1 cellular context compared by ENCODE assay signal in the genomic region with DNA sequence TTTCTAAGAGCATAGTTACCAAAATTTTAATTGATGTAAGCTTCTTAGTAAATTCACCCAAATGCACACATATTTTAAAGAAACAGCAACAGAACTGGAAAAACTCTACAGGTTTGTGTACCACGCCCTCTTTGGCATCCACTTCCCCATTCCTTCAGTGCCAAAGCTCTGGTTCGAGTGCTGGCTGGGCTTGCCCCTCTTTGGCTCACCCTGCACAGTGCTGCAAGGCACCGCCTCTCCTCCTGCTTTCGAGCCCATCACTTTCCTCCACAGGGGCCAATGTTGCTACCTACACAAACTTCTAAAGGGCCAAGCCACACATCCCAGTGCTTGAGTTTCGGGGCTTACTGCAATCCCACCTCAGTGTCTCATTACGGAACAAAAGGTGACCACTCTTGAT.
TF ChIP-seq lines count a peak whose summit lies in the region.

No MANE protein-coding gene starts in this region.

TF ChIP-seq in SK-N-SH treated with all-trans-retinoic acid at 6 μM for 48 hours, 23 proteins besides CTCF, POLR2A, EP300 and RAD21 (continued from another document):
- TF ChIP-seq ZNF70 (CRISPR knock-in tag; IDR thresholded peaks at IDR 0.05) (no peak), ZNF8 (CRISPR knock-in tag; IDR thresholded peaks at IDR 0.05) (no peak), ZFP30 (CRISPR knock-in tag; IDR thresholded peaks at IDR 0.05) (no peak), TOX (CRISPR knock-in tag; IDR thresholded peaks at IDR 0.05; ENCODE audit: borderline replicate concordance) (no peak), ESRRG (CRISPR knock-in tag; IDR thresholded peaks at IDR 0.05) (no peak), GLIS3 (CRISPR knock-in tag; IDR thresholded peaks at IDR 0.05) (no peak)
- TF ChIP-seq, protein P1, sequence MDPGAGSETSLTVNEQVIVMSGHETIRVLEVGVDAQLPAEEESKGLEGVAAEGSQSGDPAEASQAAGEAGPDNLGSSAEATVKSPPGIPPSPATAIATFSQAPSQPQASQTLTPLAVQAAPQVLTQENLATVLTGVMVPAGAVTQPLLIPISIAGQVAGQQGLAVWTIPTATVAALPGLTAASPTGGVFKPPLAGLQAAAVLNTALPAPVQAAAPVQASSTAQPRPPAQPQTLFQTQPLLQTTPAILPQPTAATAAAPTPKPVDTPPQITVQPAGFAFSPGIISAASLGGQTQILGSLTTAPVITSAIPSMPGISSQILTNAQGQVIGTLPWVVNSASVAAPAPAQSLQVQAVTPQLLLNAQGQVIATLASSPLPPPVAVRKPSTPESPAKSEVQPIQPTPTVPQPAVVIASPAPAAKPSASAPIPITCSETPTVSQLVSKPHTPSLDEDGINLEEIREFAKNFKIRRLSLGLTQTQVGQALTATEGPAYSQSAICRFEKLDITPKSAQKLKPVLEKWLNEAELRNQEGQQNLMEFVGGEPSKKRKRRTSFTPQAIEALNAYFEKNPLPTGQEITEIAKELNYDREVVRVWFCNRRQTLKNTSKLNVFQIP (CRISPR knock-in tag; IDR thresholded peaks at IDR 0.05; ENCODE audit: borderline replicate concordance, low read depth) = no peak
- TF ChIP-seq, protein P2, sequence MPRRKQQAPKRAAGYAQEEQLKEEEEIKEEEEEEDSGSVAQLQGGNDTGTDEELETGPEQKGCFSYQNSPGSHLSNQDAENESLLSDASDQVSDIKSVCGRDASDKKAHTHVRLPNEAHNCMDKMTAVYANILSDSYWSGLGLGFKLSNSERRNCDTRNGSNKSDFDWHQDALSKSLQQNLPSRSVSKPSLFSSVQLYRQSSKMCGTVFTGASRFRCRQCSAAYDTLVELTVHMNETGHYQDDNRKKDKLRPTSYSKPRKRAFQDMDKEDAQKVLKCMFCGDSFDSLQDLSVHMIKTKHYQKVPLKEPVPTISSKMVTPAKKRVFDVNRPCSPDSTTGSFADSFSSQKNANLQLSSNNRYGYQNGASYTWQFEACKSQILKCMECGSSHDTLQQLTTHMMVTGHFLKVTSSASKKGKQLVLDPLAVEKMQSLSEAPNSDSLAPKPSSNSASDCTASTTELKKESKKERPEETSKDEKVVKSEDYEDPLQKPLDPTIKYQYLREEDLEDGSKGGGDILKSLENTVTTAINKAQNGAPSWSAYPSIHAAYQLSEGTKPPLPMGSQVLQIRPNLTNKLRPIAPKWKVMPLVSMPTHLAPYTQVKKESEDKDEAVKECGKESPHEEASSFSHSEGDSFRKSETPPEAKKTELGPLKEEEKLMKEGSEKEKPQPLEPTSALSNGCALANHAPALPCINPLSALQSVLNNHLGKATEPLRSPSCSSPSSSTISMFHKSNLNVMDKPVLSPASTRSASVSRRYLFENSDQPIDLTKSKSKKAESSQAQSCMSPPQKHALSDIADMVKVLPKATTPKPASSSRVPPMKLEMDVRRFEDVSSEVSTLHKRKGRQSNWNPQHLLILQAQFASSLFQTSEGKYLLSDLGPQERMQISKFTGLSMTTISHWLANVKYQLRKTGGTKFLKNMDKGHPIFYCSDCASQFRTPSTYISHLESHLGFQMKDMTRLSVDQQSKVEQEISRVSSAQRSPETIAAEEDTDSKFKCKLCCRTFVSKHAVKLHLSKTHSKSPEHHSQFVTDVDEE (CRISPR knock-in tag; IDR thresholded peaks at IDR 0.05) = no peak
TF ChIP-seq in SK-N-SH treated with all-trans-retinoic acid at 6 μM for 48 hours: peak in this region for 0.
